In genomic region chr2:152720794-152721193, GRCh38 we compare ENCODE assay signal across 24 cellular contexts. TPM values are rescaled to one million over a fixed set of nuclear protein-coding genes. Genes with fewer than 3 reads are reported as not detected.
DNase-seq lines count a peak whose midpoint lies in the region; ATAC-seq, FAIRE-seq and TF ChIP-seq lines count a peak whose summit lies in the region.
"Had no signal": no experiment of that assay in that cellular context is flagged by ENCODE, and none has a peak within 500 bp of the region (broad histone marks: within the 10 kb centered on the region; RNA-seq: fewer than 3 reads in every experiment).

No MANE protein-coding gene starts in this region.

- H3K9ac ChIP-seq in Loucy (ENCODE audit: low read depth, low read length, poor library complexity, severe bottlenecking) (peak overlapping the region; percentile 87), GM12878 (ENCODE audit: control insufficient read depth, insufficient read depth, low read length) (no peak overlapping the region), neural cell (ENCODE audit: low read length) (no peak overlapping the region)

- peak overlapping the region; percentile 99 for H3K4me3 Mint-ChIP-seq in activated CD4-positive, alpha-beta T cell treated with anti-CD3 and anti-CD28 coated beads, Interleukin-2, amount 10 ng/mL, durations not matched to agents 7 days and 5 days
- peak overlapping the region in 1 of 2 donors; percentile 12 for H3K4me3 Mint-ChIP-seq in stimulated activated naive CD8-positive, alpha-beta T cell treated with anti-CD3 and anti-CD28 coated beads, Interleukin-15, amount 100 ng/mL, for 72 hours

- peak overlapping the region; percentile 93 for H3K4me3 ChIP-seq in Loucy (ENCODE audit: low read length, poor library complexity, severe bottlenecking)
- peak overlapping the region; percentile 14; the same call in 1 of the 2 replicates for H3K4me3 ChIP-seq in GM12878
- peak overlapping the region; percentile 84 for H3K4me3 ChIP-seq in neural cell (ENCODE audit: low read length)
- no peak overlapping the region for H3K4me3 ChIP-seq in foreskin fibroblast (ENCODE audit: low read depth in 1 of 2, low read length in 2 of 2)
- H3K4me3 ChIP-seq: adrenal gland, right atrium auricular region had no signal

- in situ Hi-C loops in GM12878 (cut with MboI), result loop anchor here (25.0 kb wide), 1 partner anchor 1433 kb away; the partner anchor contains the start of gene NMI

- peaks cover 85% of the 10 kb centered on the region for H3K79me2 ChIP-seq in Loucy (ENCODE audit: insufficient read depth, low read length)
- H3K79me2 ChIP-seq in GM12878 (ENCODE audit: control insufficient read depth, insufficient read depth, low read length), result peaks cover 50% of the 10 kb centered on the region
- peaks cover 51% of the 10 kb centered on the region for H3K79me2 ChIP-seq in neural cell (replicated peaks; ENCODE audit: insufficient read depth, low read length)

- H3K36me3 ChIP-seq in Loucy (ENCODE audit: insufficient read depth, low read length) (no peaks in the 10 kb centered on the region), GM12878 (ENCODE audit: control insufficient read depth in 2 of 2, insufficient read depth in 2 of 2, low read length in 1 of 2) (no peaks in the 10 kb centered on the region), neural cell (ENCODE audit: insufficient read depth, low read length) (no peaks in the 10 kb centered on the region)
- H3K36me3 ChIP-seq: adrenal gland, right atrium auricular region, uterus had no signal

- no peak for TF ChIP-seq POLR2A in GM12878 (IDR thresholded peaks at IDR 0.05; ENCODE audit: low read depth, low read length)

- 100% methylated on average over 2 of the region's 2 CpGs for WGBS in GM12878 (ENCODE audit: insufficient coverage, insufficient replicate concordance, low lambda C conversion rate, missing lambda C conversion rate)

- SMC1A ChIA-PET in GM12878 (lab: Charles Lee; ENCODE audit: uncharacterized antibody, unreplicated experiment), result interaction anchor here (0.7 to 3.6 kb wide), 5 partner anchors 9 to 568 kb away, joined by 3 to 28 read pairs (median 3); no protein-coding TSS in a partner anchor

- H3K27me3 ChIP-seq in Loucy (ENCODE audit: insufficient read depth, low read length, poor library complexity, severe bottlenecking) (no peaks in the 10 kb centered on the region), GM12878 (replicated peaks in 1 of 2; ENCODE audit: control insufficient read depth in 2 of 2, insufficient read depth in 2 of 2, low read length in 1 of 2) (no peaks in the 10 kb centered on the region), neural cell (ENCODE audit: insufficient read depth, low read depth, low read length) (no peaks in the 10 kb centered on the region)
- H3K27me3 ChIP-seq: adrenal gland, esophagus squamous epithelium, right atrium auricular region, uterus had no signal

- BruUV-seq in GM12878 (replicated peaks; lab: Mats Ljungman, UMichigan), result no TSS peak

- peaks cover 72% of the 10 kb centered on the region for H4K20me1 ChIP-seq in Loucy (ENCODE audit: insufficient read depth, low read length, poor library complexity, severe bottlenecking)
- H4K20me1 ChIP-seq in GM12878 (ENCODE audit: control insufficient read depth, insufficient read depth), result no peaks in the 10 kb centered on the region
- H4K20me1 ChIP-seq in neural cell (ENCODE audit: insufficient read depth), result no peaks in the 10 kb centered on the region

- H2AFZ ChIP-seq in Loucy (ENCODE audit: low read length) (no peak overlapping the region), GM12878 (ENCODE audit: control insufficient read depth, low read depth, low read length) (no peak overlapping the region), neural cell (ENCODE audit: low read depth, low read length) (no peak overlapping the region)

- CTCF ChIA-PET in activated CD4-positive, alpha-beta T cell treated with anti-CD3 and anti-CD28 coated beads, Interleukin-2, amount 10 ng/mL, durations not matched to agents 7 days and 5 days (lab: Charles Lee), result no interaction called here
- CTCF ChIA-PET in GM12878 (lab: Yijun Ruan, JAX), result interaction anchor here (0.7 to 1.5 kb wide), 5 partner anchors 9 to 382 kb away, joined by 3 to 6 read pairs (median 4); no protein-coding TSS in a partner anchor

- H3K4me1 ChIP-seq in Loucy (ENCODE audit: insufficient read depth, low read length, poor library complexity, severe bottlenecking), result peaks cover 60% of the 10 kb centered on the region
- peaks cover 11% of the 10 kb centered on the region; the same call in 1 of the 2 replicates for H3K4me1 ChIP-seq in GM12878 (ENCODE audit: control insufficient read depth, insufficient read depth, low read length)

- ATAC-seq in GM12878, result no peak
- ATAC-seq in GM18502 (IDR thresholded peaks at IDR 0.05; ENCODE audit: poor library complexity, unreplicated experiment), result no peak
- no peak for ATAC-seq in stimulated activated naive CD8-positive, alpha-beta T cell treated with anti-CD3 and anti-CD28 coated beads, Interleukin-15, amount 100 ng/mL, for 72 hours
- ATAC-seq: CD8-positive, alpha-beta T cell; stimulated activated naive CD8-positive, alpha-beta T cell treated with anti-CD3 and anti-CD28 coated beads, Interleukin-15, Interleukin-2, amounts not matched to agents 100 U/mL and 50 U/mL, for 24 hours had no signal

- POLR2A ChIA-PET in activated CD4-positive, alpha-beta T cell treated with anti-CD3 and anti-CD28 coated beads, Interleukin-2, amount 10 ng/mL, durations not matched to agents 7 days and 5 days (lab: Charles Lee), result no interaction called here
- POLR2A ChIA-PET in GM12878 (lab: Charles Lee), result interaction anchor here (0.7 kb wide), 1 partner anchor 878 kb away, joined by 4 read pairs; no protein-coding TSS in a partner anchor

- no peak overlapping the region for H3K27ac Mint-ChIP-seq in activated CD4-positive, alpha-beta T cell treated with anti-CD3 and anti-CD28 coated beads, Interleukin-2, amount 10 ng/mL, durations not matched to agents 7 days and 5 days
- H3K27ac Mint-ChIP-seq in stimulated activated naive CD8-positive, alpha-beta T cell treated with anti-CD3 and anti-CD28 coated beads, Interleukin-15, amount 100 ng/mL, for 72 hours, result no peak overlapping the region
- H3K27ac Mint-ChIP-seq: CD8-positive, alpha-beta T cell had no signal

- H3F3A ChIP-seq in Loucy (ENCODE audit: low read depth) (no peaks in the 10 kb centered on the region), neural cell (ENCODE audit: insufficient read depth, low read length, poor library complexity, severe bottlenecking) (no peaks in the 10 kb centered on the region)

- no peaks in the 10 kb centered on the region for H3K9me2 ChIP-seq in Loucy (replicated peaks; ENCODE audit: low read depth, low read length)
- no peaks in the 10 kb centered on the region for H3K9me2 ChIP-seq in neural cell (ENCODE audit: insufficient read depth, low read length)

- no peak for TF ChIP-seq RAD21 in GM12878 (IDR thresholded peaks at IDR 0.05; ENCODE audit: insufficient read depth, low read depth, low read length)
- TF ChIP-seq RAD21 in neural cell (conservative IDR thresholded peaks at IDR 0.05), result no peak

- no peaks in the 10 kb centered on the region for H3K9me3 Mint-ChIP-seq in activated CD4-positive, alpha-beta T cell treated with anti-CD3 and anti-CD28 coated beads, Interleukin-2, amount 10 ng/mL, durations not matched to agents 7 days and 5 days
- no peaks in the 10 kb centered on the region for H3K9me3 Mint-ChIP-seq in stimulated activated naive CD8-positive, alpha-beta T cell treated with anti-CD3 and anti-CD28 coated beads, Interleukin-15, amount 100 ng/mL, for 72 hours
- H3K9me3 Mint-ChIP-seq: CD8-positive, alpha-beta T cell had no signal

- TF ChIP-seq EP300 in GM12878 (IDR thresholded peaks at IDR 0.05; ENCODE audit: borderline replicate concordance in 1 of 2, control insufficient read depth in 1 of 2, low read depth in 2 of 2, low read length in 2 of 2) (no peak), neural cell (conservative IDR thresholded peaks at IDR 0.05; ENCODE audit: poor library complexity, severe bottlenecking) (no peak)

- no peak for TF ChIP-seq CTCF in Loucy (conservative IDR thresholded peaks at IDR 0.05; ENCODE audit: low read length)
- TF ChIP-seq CTCF in GM12878 (IDR thresholded peaks at IDR 0.05 in 2 of 3, conservative IDR thresholded peaks at IDR 0.05 in 1 of 3; ENCODE audit: control insufficient read depth in 2 of 3, extremely low read depth in 1 of 3, insufficient read depth in 1 of 3, low read depth in 3 of 3, low read length in 3 of 3), result no peak
- TF ChIP-seq CTCF in neural cell (IDR thresholded peaks at IDR 0.05; ENCODE audit: poor library complexity, severe bottlenecking), result no peak
- no peak for TF ChIP-seq CTCF in foreskin fibroblast (IDR thresholded peaks at IDR 0.05; ENCODE audit: low read depth, low read length)

- no peaks in the 10 kb centered on the region for H3K27me3 Mint-ChIP-seq in activated CD4-positive, alpha-beta T cell treated with anti-CD3 and anti-CD28 coated beads, Interleukin-2, amount 10 ng/mL, durations not matched to agents 7 days and 5 days
- H3K27me3 Mint-ChIP-seq in stimulated activated naive CD8-positive, alpha-beta T cell treated with anti-CD3 and anti-CD28 coated beads, Interleukin-15, amount 100 ng/mL, for 72 hours, result no peaks in the 10 kb centered on the region

- peaks cover 45% of the 10 kb centered on the region for H3K36me3 Mint-ChIP-seq in activated CD4-positive, alpha-beta T cell treated with anti-CD3 and anti-CD28 coated beads, Interleukin-2, amount 10 ng/mL, durations not matched to agents 7 days and 5 days (ENCODE audit: low read depth)

- H3K4me2 ChIP-seq in Loucy (ENCODE audit: low read depth, low read length, poor library complexity, severe bottlenecking), result peak overlapping the region; percentile 74
- no peak overlapping the region for H3K4me2 ChIP-seq in GM12878 (ENCODE audit: control insufficient read depth, insufficient read depth)
- peak overlapping the region; percentile 94 for H3K4me2 ChIP-seq in neural cell (ENCODE audit: low read length)

- RAD21 ChIA-PET in GM12878 (lab: Charles Lee; ENCODE audit: unreplicated experiment), result interaction anchor here (1.9 kb wide), 1 partner anchor 22 kb away, joined by 9 read pairs; no protein-coding TSS in a partner anchor

- no peak overlapping the region for H3K27ac ChIP-seq in GM12878 (ENCODE audit: control insufficient read depth, insufficient read depth)
- no peak overlapping the region for H3K27ac ChIP-seq in neural cell (ENCODE audit: low read length)
- H3K27ac ChIP-seq: adrenal gland, esophagus squamous epithelium, right atrium auricular region, uterus had no signal

- no peak for FAIRE-seq in GM12878 (lab: Jason Lieb, UNC)
- FAIRE-seq: A204.1, islet of Langerhans had no signal

- H3K9me3 ChIP-seq in Loucy (ENCODE audit: insufficient read depth, low read depth, low read length) (no peaks in the 10 kb centered on the region), GM12878 (replicated peaks; ENCODE audit: control insufficient read depth, insufficient read depth, low read length) (no peaks in the 10 kb centered on the region), neural cell (ENCODE audit: low read length) (no peaks in the 10 kb centered on the region)
- H3K9me3 ChIP-seq: adrenal gland, esophagus squamous epithelium, right atrium auricular region, uterus had no signal

- intact Hi-C loops in GM12878 (cut with micrococcal nuclease; ENCODE audit: unreplicated experiment), result no loop called here

- no peak for DNase-seq in activated CD4-positive, alpha-beta T cell treated with anti-CD3 and anti-CD28 coated beads, Interleukin-2, amount 10 ng/mL, durations not matched to agents 7 days and 5 days
- DNase-seq in activated CD4-positive, alpha-beta T cell treated with anti-CD3 and anti-CD28 coated beads, Interleukin-2, amount 50 U/mL, for 48 hours, result no peak
- DNase-seq in GM12878 (ENCODE audit: low read depth, low spot score), result no peak
- no peak for DNase-seq in foreskin fibroblast
- no peak for DNase-seq in stimulated activated naive CD8-positive, alpha-beta T cell treated with anti-CD3 and anti-CD28 coated beads, Interleukin-15, amount 100 ng/mL, for 72 hours
- DNase-seq: activated CD4-positive, alpha-beta T cell treated with anti-CD3 and anti-CD28 coated beads for 48 hours; activated T-cell treated with anti-CD3 and anti-CD28 coated beads, Interleukin-2, amount 50 U/mL, for 48 hours; adrenal gland; caudate nucleus; CD8-positive, alpha-beta T cell; esophagus squamous epithelium; head of caudate nucleus; MM.1S; NCI-H187; NCI-H345; SIG-M5; stimulated activated naive CD8-positive, alpha-beta T cell treated with anti-CD3 and anti-CD28 coated beads, Interleukin-15, Interleukin-2, amounts not matched to agents 100 U/mL and 50 U/mL, for 24 hours; uterus had no signal

- H3K4me1 Mint-ChIP-seq in activated CD4-positive, alpha-beta T cell treated with anti-CD3 and anti-CD28 coated beads, Interleukin-2, amount 10 ng/mL, durations not matched to agents 7 days and 5 days, result peaks cover 53% of the 10 kb centered on the region
- H3K4me1 Mint-ChIP-seq in stimulated activated naive CD8-positive, alpha-beta T cell treated with anti-CD3 and anti-CD28 coated beads, Interleukin-15, amount 100 ng/mL, for 72 hours, result peaks cover 49% of the 10 kb centered on the region

RNA-seq across cellular contexts. Expression of gene ARL6IP6, which starts 2.4 kb away (rescaled TPM):
- total RNA-seq in activated CD4-positive, alpha-beta T cell treated with anti-CD3 and anti-CD28 coated beads, Interleukin-2, amount 10 ng/mL, durations not matched to agents 7 days and 5 days, result 10 to 100 TPM; 37.4 to 57.5 TPM
- total RNA-seq in GM12878 (2013; cell fraction: nucleolus; rRNA removed), result 52.3 and 58.3 TPM in 2 replicates
- total RNA-seq in GM12878 (2014; rRNA removed) (15.8 and 21.1 TPM in 2 replicates), GM12878 (2014; rRNA removed; fragmentation: Illumina TruSeq; extraction: Trizol) (23.4 and 25.8 TPM in 2 replicates), GM12878 (2021) (23.5 and 26.6 TPM in 2 replicates)
- polyA plus RNA-seq in GM12878 (2011; ENCODE audit: low read depth), result 16.8 TPM
- polyA plus RNA-seq in GM12878 (2011; rRNA removed) (87.3 and 130 TPM in 2 replicates), GM12878 (2014; fragmentation: Illumina TruSeq; extraction: Trizol) (31.7 and 48.0 TPM in 2 replicates), GM12878 (2014; fragmentation: Nextera tagmentation; extraction: Ambion mirVana) (10 to 100 TPM; 18.0 to 30.1 TPM), GM12878 (2014; rRNA removed) (18.1 and 19.5 TPM in 2 replicates), GM12878 (2016; fragmentation: Nextera tagmentation; extraction: Ambion mirVana) (10 to 100 TPM; 48.5 to 51.5 TPM), neural cell (39.4 and 46.0 TPM in 2 replicates)
- 27.4 and 39.7 TPM in 2 replicates for polyA plus RNA-seq in GM12878 (2011; cell fraction: cytosol; rRNA removed)
- polyA plus RNA-seq in GM12878 (2011; cell fraction: nucleus; rRNA removed), result 71.2 and 88.7 TPM in 2 replicates
- 14.3 and 19.4 TPM in 2 replicates for polyA plus RNA-seq in GM12878 (2012)
- 27.0 and 29.3 TPM in 2 replicates for polyA minus RNA-seq in GM12878 (2011; rRNA and poly(A)+ RNA removed)
- 6.9 and 9.1 TPM in 2 replicates for polyA minus RNA-seq in GM12878 (2011; cell fraction: cytosol; rRNA and poly(A)+ RNA removed)
- polyA minus RNA-seq in GM12878 (2011; cell fraction: nucleus; rRNA and poly(A)+ RNA removed), result 18.9 and 25.4 TPM in 2 replicates
- 58.1 and 69.6 TPM in 2 replicates for polyA minus RNA-seq in neural cell

RNA-seq across cellular contexts. Expression of gene PRPF40A, which starts 3.5 kb away (rescaled TPM):
- total RNA-seq in activated CD4-positive, alpha-beta T cell treated with anti-CD3 and anti-CD28 coated beads, Interleukin-2, amount 10 ng/mL, durations not matched to agents 7 days and 5 days, result 100 to 1,000 TPM; 107 to 109 TPM
- total RNA-seq in GM12878 (2013; cell fraction: nucleolus; rRNA removed), result 399 and 423 TPM in 2 replicates
- 123 and 139 TPM in 2 replicates for total RNA-seq in GM12878 (2014; rRNA removed)
- 159 and 164 TPM in 2 replicates for total RNA-seq in GM12878 (2014; rRNA removed; fragmentation: Illumina TruSeq; extraction: Trizol)
- total RNA-seq in GM12878 (2021), result 145 and 151 TPM in 2 replicates
- polyA plus RNA-seq in GM12878 (2011; ENCODE audit: low read depth), result 32.0 TPM
- polyA plus RNA-seq in GM12878 (2011; rRNA removed), result 145 and 175 TPM in 2 replicates
- polyA plus RNA-seq in GM12878 (2011; cell fraction: cytosol; rRNA removed), result 85.3 and 127 TPM in 2 replicates
- polyA plus RNA-seq in GM12878 (2011; cell fraction: nucleus; rRNA removed), result 285 and 290 TPM in 2 replicates
- polyA plus RNA-seq in GM12878 (2012), result 47.0 and 71.4 TPM in 2 replicates
- 143 and 160 TPM in 2 replicates for polyA plus RNA-seq in GM12878 (2014; fragmentation: Illumina TruSeq; extraction: Trizol)
- 100 to 1,000 TPM in 1 of 2 experiments, 10 to 100 TPM in 1; 97.8 to 117 TPM for polyA plus RNA-seq in GM12878 (2014; fragmentation: Nextera tagmentation; extraction: Ambion mirVana)
- polyA plus RNA-seq in GM12878 (2014; rRNA removed), result 90.8 and 131 TPM in 2 replicates
- 100 to 1,000 TPM; 189 to 197 TPM for polyA plus RNA-seq in GM12878 (2016; fragmentation: Nextera tagmentation; extraction: Ambion mirVana)
- polyA minus RNA-seq in GM12878 (2011; rRNA and poly(A)+ RNA removed), result 242 and 408 TPM in 2 replicates
- polyA minus RNA-seq in GM12878 (2011; cell fraction: cytosol; rRNA and poly(A)+ RNA removed), result 51.6 and 67.1 TPM in 2 replicates
- polyA minus RNA-seq in GM12878 (2011; cell fraction: nucleus; rRNA and poly(A)+ RNA removed), result 208 and 363 TPM in 2 replicates
- 81.9 and 105 TPM in 2 replicates for polyA plus RNA-seq in neural cell
- 272 and 280 TPM in 2 replicates for polyA minus RNA-seq in neural cell

Comparison
In these comparisons a context has a peak if more than half of its experiments do, and no peak if none do; other contexts are left out.
1. H3K4me3 ChIP-seq: peak in Loucy (single experiment), GM12878 (single experiment) and neural cell (single experiment); none in foreskin fibroblast (0 of 2).